ENCODE assay signal across 11 cellular contexts in genomic region chr17:83191388-83192160, GRCh38.
DNase-seq lines count a peak whose midpoint lies in the region; ATAC-seq, FAIRE-seq and TF ChIP-seq lines count a peak whose summit lies in the region.
"Had no signal": no experiment of that assay in that cellular context is flagged by ENCODE, and none has a peak within 500 bp of the region (broad histone marks: within the 10 kb centered on the region; RNA-seq: fewer than 3 reads in every experiment).

No MANE protein-coding gene starts in this region.

- no peak overlapping the region for H3K27ac Mint-ChIP-seq in T-helper 2 cell treated with Interferon-gamma antibody and Interleukin-4, amounts not matched to agents 5 μg/mL and 100 μg/mL, for 36 hours

- POLR2A ChIA-PET in HepG2 (lab: Yijun Ruan, JAX): no interaction called here

- H4K20me1 ChIP-seq in HepG2 (ENCODE audit: insufficient read depth, low read length): peaks cover 6% of the 10 kb centered on the region; the same call in 1 of the 2 replicates

- H3K9me3 Mint-ChIP-seq in T-helper 2 cell treated with Interferon-gamma antibody and Interleukin-4, amounts not matched to agents 5 μg/mL and 100 μg/mL, for 36 hours: peaks cover 11% of the 10 kb centered on the region

- H3K9ac ChIP-seq in HepG2 (ENCODE audit: insufficient read depth, low read depth, low read length): no peak overlapping the region

- DNase-seq in D341Med (ENCODE audit: low spot score) (peak; percentile 35), HepG2 (ENCODE audit: low spot score) (no peak), spleen (peak; percentile 77), medulla oblongata (ENCODE audit: extremely low spot score) (no peak), cortex of kidney (lab: John Stamatoyannopoulos, UW) (no peak)
- peak; percentile 3 for DNase-seq in T-helper 2 cell treated with Interferon-gamma antibody and Interleukin-4, amounts not matched to agents 5 μg/mL and 100 μg/mL, for 36 hours (ENCODE audit: low spot score)
- DNase-seq: activated CD4-positive, CD25-positive, alpha-beta regulatory T cell treated with anti-CD3 and anti-CD28 coated beads, Interleukin-2, amount 50 U/mL, for 72 hours; NCI-H2081 treated with DMSO at 0.1 percent for 48 hours; stimulated activated CD4-positive, alpha-beta T cell treated with anti-CD3 and anti-CD28 coated beads, Interleukin-4, amount 100 ng/mL, for 4 hours had no signal

- intact Hi-C loops in HepG2 (cut with micrococcal nuclease; ENCODE audit: unreplicated experiment) (no loop called here), spleen (cut with DNase I; ENCODE audit: low total_unique reads) (no loop called here)

- no peaks in the 10 kb centered on the region for H3K27me3 Mint-ChIP-seq in T-helper 2 cell treated with Interferon-gamma antibody and Interleukin-4, amounts not matched to agents 5 μg/mL and 100 μg/mL, for 36 hours (ENCODE audit: low read depth)

- no peak overlapping the region for H3K4me3 ChIP-seq in HepG2 (replicated peaks in 1 of 3; ENCODE audit: insufficient read depth in 1 of 3, low read depth in 2 of 3, low read length in 3 of 3)
- no peak overlapping the region for H3K4me3 ChIP-seq in spleen

- no peak overlapping the region for H3K4me3 Mint-ChIP-seq in T-helper 2 cell treated with Interferon-gamma antibody and Interleukin-4, amounts not matched to agents 5 μg/mL and 100 μg/mL, for 36 hours

- no peak for FAIRE-seq in HepG2 (lab: Jason Lieb, UNC)

- CTCF ChIA-PET in HepG2 (lab: Yijun Ruan, JAX; ENCODE audit: low intra/inter-chr PET ratio, low total read pairs): no interaction called here

- peaks cover 8% of the 10 kb centered on the region for H3K4me1 Mint-ChIP-seq in T-helper 2 cell treated with Interferon-gamma antibody and Interleukin-4, amounts not matched to agents 5 μg/mL and 100 μg/mL, for 36 hours (ENCODE audit: low read depth)

- TF ChIP-seq POLR2A in HepG2 (IDR thresholded peaks at IDR 0.05; ENCODE audit: insufficient read depth in 1 of 2, low read depth in 2 of 2, low read length in 2 of 2) (no peak), spleen (IDR thresholded peaks at IDR 0.05) (no peak)

- no peaks in the 10 kb centered on the region for H3K36me3 Mint-ChIP-seq in T-helper 2 cell treated with Interferon-gamma antibody and Interleukin-4, amounts not matched to agents 5 μg/mL and 100 μg/mL, for 36 hours (ENCODE audit: low read depth)

- H3K4me2 ChIP-seq in HepG2 (ENCODE audit: low read depth, low read length): no peak overlapping the region

- TF ChIP-seq EP300 in HepG2 (IDR thresholded peaks at IDR 0.05; ENCODE audit: low read depth in 2 of 2, low read length in 2 of 2): no peak
- TF ChIP-seq EP300 in HepG2 (CRISPR knock-in tag; IDR thresholded peaks at IDR 0.05; ENCODE audit: borderline replicate concordance): no peak

- no peak overlapping the region for H2AFZ ChIP-seq in HepG2 (ENCODE audit: low read length)

- TF ChIP-seq RAD21 in HepG2 (CRISPR knock-in tag; IDR thresholded peaks at IDR 0.05): no peak

- BruUV-seq in HepG2 (replicated peaks; lab: Mats Ljungman, UMichigan): no TSS peak

- peaks cover 6% of the 10 kb centered on the region; the same call in 1 of the 2 replicates for H3K9me3 ChIP-seq in HepG2 (ENCODE audit: low read length)
- peaks cover 0 to 10% (median 7%) of the 10 kb centered on the region in 8 donors for H3K9me3 ChIP-seq in spleen

- WGBS in HepG2 (ENCODE audit: low lambda C conversion rate): 76% methylated on average over 11 of the region's 11 CpGs
- 85 to 95% (median 88%) methylated on average over 11 of the region's 11 CpGs for WGBS in spleen, 5 donors

- TF ChIP-seq CTCF in HepG2 (CRISPR knock-in tag; IDR thresholded peaks at IDR 0.05) (no peak; the same call in 1 of the 2 replicates), spleen (IDR thresholded peaks at IDR 0.05 in 8 of 11, conservative IDR thresholded peaks at IDR 0.05 in 3 of 11) (no peak)

- H3K36me3 ChIP-seq in HepG2 (replicated peaks in 1 of 2; ENCODE audit: control insufficient read depth in 1 of 2, insufficient read depth in 2 of 2, low read length in 2 of 2): no peaks in the 10 kb centered on the region
- H3K36me3 ChIP-seq in spleen: no peaks in the 10 kb centered on the region

- no peaks in the 10 kb centered on the region for H3K79me2 ChIP-seq in HepG2 (ENCODE audit: insufficient read depth, low read length)

- H3K27me3 ChIP-seq in HepG2 (ENCODE audit: control insufficient read depth in 1 of 2, insufficient read depth in 2 of 2, low read length in 2 of 2) (peaks cover 6 to 56% of the 10 kb centered on the region in 2 experiments; a peak in 4 of 5 replicates), spleen (replicated peaks in 1 of 7) (peaks cover 0 to 26% (median 0%) of the 10 kb centered on the region in 7 donors)

- no peak for ATAC-seq in HepG2
- ATAC-seq in HG03159 (IDR thresholded peaks at IDR 0.05; ENCODE audit: unreplicated experiment): no peak
- ATAC-seq: left colon had no signal

- peaks cover 17% of the 10 kb centered on the region for H3K4me1 ChIP-seq in HepG2 (ENCODE audit: insufficient read depth, low read length)
- H3K4me1 ChIP-seq in spleen: peaks cover 0 to 15% (median 10%) of the 10 kb centered on the region in 6 donors

- in situ Hi-C loops in HepG2 (cut with HindIII; ENCODE audit: extremely low pct_ligation_motif_present, low pct_unique_long_range_greater_than_20kb): no loop called here

- H3K27ac ChIP-seq in HepG2 (ENCODE audit: extremely low read length, insufficient read depth, low read length): no peak overlapping the region
- no peak overlapping the region for H3K27ac ChIP-seq in spleen

TF ChIP-seq in HepG2, 621 proteins besides CTCF, POLR2A, EP300 and RAD21:
- TF ChIP-seq NCOR1 (IDR thresholded peaks at IDR 0.05; ENCODE audit: borderline replicate concordance, low read length) (no peak), HCFC1 (IDR thresholded peaks at IDR 0.05; ENCODE audit: low read depth, low read length) (no peak), PAWR (CRISPR knock-in tag; IDR thresholded peaks at IDR 0.05; ENCODE audit: borderline replicate concordance) (no peak), STAG1 (CRISPR knock-in tag; IDR thresholded peaks at IDR 0.05) (0 out of 2 replicates have a peak, but pooled peaks have one; percentile 14), HMGXB4 (CRISPR knock-in tag; IDR thresholded peaks at IDR 0.05; ENCODE audit: borderline replicate concordance in 1 of 2, low read depth in 1 of 2) (no peak)

Comparison
In these comparisons a context has a peak if more than half of its experiments do, and no peak if none do; other contexts are left out.
1. DNase-seq: peak in D341Med (single experiment), T-helper 2 cell treated with Interferon-gamma antibody and Interleukin-4, amounts not matched to agents 5 μg/mL and 100 μg/mL, for 36 hours (single experiment) and spleen (single experiment); none in HepG2 (single experiment), medulla oblongata (single experiment) and cortex of kidney (single experiment).